8 cellular contexts compared by ENCODE assay signal in the genomic region with DNA sequence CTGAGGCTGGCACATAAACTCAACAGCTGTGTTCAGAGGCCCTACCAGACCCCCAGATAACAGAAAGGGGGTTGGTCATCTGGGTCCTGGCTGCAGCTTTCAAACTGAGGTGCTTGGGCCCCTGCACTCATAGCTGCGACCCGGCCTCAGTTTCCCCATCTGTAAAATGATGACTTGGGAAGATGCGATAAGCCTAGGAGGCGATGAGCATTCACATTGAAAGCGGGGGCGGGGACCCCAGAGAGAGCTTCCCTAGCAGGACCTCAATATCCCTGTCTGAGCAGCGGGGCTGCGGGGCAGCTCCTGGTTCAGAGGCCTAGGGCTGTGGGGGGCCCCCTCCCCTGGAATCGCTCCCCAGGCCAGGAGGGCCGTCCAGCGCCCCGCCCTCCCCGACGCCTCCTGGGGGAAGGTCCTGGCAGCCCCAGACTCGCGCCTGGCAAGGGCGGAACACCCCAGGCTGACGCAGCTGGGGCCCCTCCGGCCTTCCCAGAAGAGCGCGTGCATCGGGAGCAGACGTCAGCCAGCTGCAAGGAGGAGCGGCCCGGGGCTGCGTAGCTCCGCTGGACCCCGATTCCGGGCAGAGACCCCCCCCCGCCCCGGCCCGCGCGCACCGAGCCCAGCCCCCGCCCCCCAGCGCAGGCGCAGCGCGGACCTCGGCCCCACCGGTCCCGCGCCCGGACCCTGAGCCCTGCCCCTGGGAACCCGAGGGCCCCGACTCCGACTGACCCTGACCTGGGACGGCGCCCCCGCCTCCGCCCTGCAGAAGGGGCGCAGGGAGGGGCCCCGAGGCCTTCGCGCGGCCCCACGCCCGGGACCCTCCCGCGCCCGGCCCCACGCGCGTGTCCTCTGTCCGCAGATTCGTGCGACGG. TPM values are rescaled to one million over a fixed set of nuclear protein-coding genes. Genes with fewer than 3 reads are reported as not detected.
DNase-seq lines count a peak whose midpoint lies in the region; ATAC-seq, FAIRE-seq and TF ChIP-seq lines count a peak whose summit lies in the region.

No MANE protein-coding gene starts in this region.

- no peak for TF ChIP-seq CTCF in CD8-positive, alpha-beta T cell (IDR thresholded peaks at IDR 0.05)
- TF ChIP-seq CTCF in thyroid gland (IDR thresholded peaks at IDR 0.05) = no peak

- H3K36me3 Mint-ChIP-seq in CD8-positive, alpha-beta T cell = no peaks in the 10 kb centered on the region
- H3K36me3 Mint-ChIP-seq in activated CD4-positive, alpha-beta memory T cell treated with anti-CD3 and anti-CD28 coated beads for 36 hours = no peaks in the 10 kb centered on the region

- peak overlapping the region; percentile 71 for H3K27ac Mint-ChIP-seq in CD8-positive, alpha-beta T cell
- peak overlapping the region; percentile 69 for H3K27ac Mint-ChIP-seq in activated CD4-positive, alpha-beta memory T cell treated with anti-CD3 and anti-CD28 coated beads for 36 hours

- DNase-seq in CD8-positive, alpha-beta T cell = peak in 3 of 7 experiments; percentile 23 to 58 (median 47)
- peak; percentile 65 for DNase-seq in HTR-8/SVneo (ENCODE audit: insufficient read length, low spot score)
- DNase-seq in activated CD4-positive, alpha-beta memory T cell treated with anti-CD3 and anti-CD28 coated beads for 36 hours = peak; percentile 55
- DNase-seq in epithelial cell of prostate (ENCODE audit: low read depth, low spot score) = no peak
- DNase-seq in mucosa of gallbladder (ENCODE audit: low spot score) = peak; percentile 64
- peak; percentile 44 to 47 for DNase-seq in thyroid gland
- DNase-seq in superior temporal gyrus (ENCODE audit: extremely low spot score) = no peak

- H3K27ac ChIP-seq in CD8-positive, alpha-beta T cell (ENCODE audit: low read depth, low read length) = peak overlapping the region; percentile 47
- peak overlapping the region; percentile 92 for H3K27ac ChIP-seq in epithelial cell of prostate
- peak overlapping the region; percentile 60 to 89 (median 65) for H3K27ac ChIP-seq in thyroid gland

- H3K4me1 ChIP-seq in CD8-positive, alpha-beta T cell (ENCODE audit: insufficient read depth, low read length) = peaks cover 20% of the 10 kb centered on the region
- peaks cover 17 to 38% of the 10 kb centered on the region in 2 donors for H3K4me1 ChIP-seq in thyroid gland

- no peak for TF ChIP-seq POLR2A in thyroid gland (IDR thresholded peaks at IDR 0.05)

- H3K36me3 ChIP-seq in CD8-positive, alpha-beta T cell (ENCODE audit: insufficient read depth, low read length) = no peaks in the 10 kb centered on the region
- H3K36me3 ChIP-seq in thyroid gland = no peaks in the 10 kb centered on the region

- POLR2A ChIA-PET in CD8-positive, alpha-beta T cell (lab: Charles Lee) = interaction anchor here (0.9 to 2.1 kb wide), 2 partner anchors 16 to 25 kb away, joined by 3 to 23 read pairs; a partner anchor contains a TSS
- POLR2A ChIA-PET in activated CD4-positive, alpha-beta memory T cell treated with anti-CD3 and anti-CD28 coated beads for 36 hours (lab: Charles Lee) = interaction anchor here (1.0 to 1.4 kb wide), 5 partner anchors 9 to 20 kb away, joined by 3 to 8 read pairs (median 4); a partner anchor contains a TSS

- peak overlapping the region; percentile 70 for H3K4me3 ChIP-seq in CD8-positive, alpha-beta T cell (ENCODE audit: low read depth, low read length)
- peak overlapping the region; percentile 47 to 87 (median 72) for H3K4me3 ChIP-seq in thyroid gland (replicated peaks in 1 of 3)

- peak overlapping the region; percentile 91 for H3K4me3 Mint-ChIP-seq in CD8-positive, alpha-beta T cell
- H3K4me3 Mint-ChIP-seq in activated CD4-positive, alpha-beta memory T cell treated with anti-CD3 and anti-CD28 coated beads for 36 hours = peak overlapping the region; percentile 79

- no peaks in the 10 kb centered on the region for H3K27me3 ChIP-seq in CD8-positive, alpha-beta T cell (ENCODE audit: insufficient read depth, low read length)
- H3K27me3 ChIP-seq in thyroid gland = no peaks in the 10 kb centered on the region

- no peak for FAIRE-seq in HTR-8/SVneo (lab: Jason Lieb, UNC)

- CTCF ChIA-PET in CD8-positive, alpha-beta T cell (lab: Charles Lee) = interaction anchor here (1.3 to 1.4 kb wide), 2 partner anchors 11 to 96 kb away, joined by 5 to 7 read pairs; no protein-coding TSS in a partner anchor
- CTCF ChIA-PET in activated CD4-positive, alpha-beta memory T cell treated with anti-CD3 and anti-CD28 coated beads for 36 hours (lab: Charles Lee) = interaction anchor here (0.7 to 2.0 kb wide), 9 partner anchors 9 to 316 kb away, joined by 3 to 7 read pairs (median 3); a partner anchor contains a TSS

- no peaks in the 10 kb centered on the region for H3K9me3 Mint-ChIP-seq in CD8-positive, alpha-beta T cell
- H3K9me3 Mint-ChIP-seq in activated CD4-positive, alpha-beta memory T cell treated with anti-CD3 and anti-CD28 coated beads for 36 hours = no peaks in the 10 kb centered on the region

- WGBS in thyroid gland, 2 donors = 31% methylated on average over 13 of the region's 69 CpGs; no CpG with 5 or more reads in 1 of the 2 donors

- ATAC-seq in CD8-positive, alpha-beta T cell = no peak
- ATAC-seq in GM19463 (IDR thresholded peaks at IDR 0.05; ENCODE audit: unreplicated experiment) = peak; percentile 11

- intact Hi-C loops in CD8-positive, alpha-beta T cell (cut with DNase I, micrococcal nuclease) = loop anchor here (1.0 to 5.0 kb wide), 12 partner anchors 16 to 311 kb away; a partner anchor contains a TSS
- intact Hi-C loops in activated CD4-positive, alpha-beta memory T cell treated with anti-CD3 and anti-CD28 coated beads for 36 hours (cut with micrococcal nuclease) = loop anchor here (1.0 to 2.0 kb wide), 4 partner anchors 16 to 118 kb away; a partner anchor contains a TSS
- intact Hi-C loops in thyroid gland (cut with DNase I) = no loop called here

- peaks cover 9% of the 10 kb centered on the region for H3K27me3 Mint-ChIP-seq in CD8-positive, alpha-beta T cell (ENCODE audit: low read depth)
- peaks cover 10% of the 10 kb centered on the region for H3K27me3 Mint-ChIP-seq in activated CD4-positive, alpha-beta memory T cell treated with anti-CD3 and anti-CD28 coated beads for 36 hours

- H3K4me1 Mint-ChIP-seq in CD8-positive, alpha-beta T cell (ENCODE audit: low read depth) = peaks cover 10% of the 10 kb centered on the region
- H3K4me1 Mint-ChIP-seq in activated CD4-positive, alpha-beta memory T cell treated with anti-CD3 and anti-CD28 coated beads for 36 hours (ENCODE audit: low read depth) = no peaks in the 10 kb centered on the region

- H3K9me3 ChIP-seq in CD8-positive, alpha-beta T cell (ENCODE audit: low read length) = no peaks in the 10 kb centered on the region
- no peaks in the 10 kb centered on the region for H3K9me3 ChIP-seq in thyroid gland

RNA-seq across cellular contexts. Expression of a gene that starts 3.5 kb away (rescaled TPM):
- 1 to 10 TPM; 1.8 to 2.4 TPM for total RNA-seq in CD8-positive, alpha-beta T cell
- total RNA-seq in activated CD4-positive, alpha-beta memory T cell treated with anti-CD3 and anti-CD28 coated beads for 36 hours = 1 to 10 TPM; 5.7 to 6.0 TPM
- total RNA-seq in mucosa of gallbladder = 39.1 TPM
- 10 to 100 TPM; 16.2 to 73.4 (median 62.9) TPM for total RNA-seq in thyroid gland

RNA-seq across cellular contexts. Expression of a gene that starts 15.6 kb away (rescaled TPM):
- not detected for total RNA-seq in CD8-positive, alpha-beta T cell
- not detected for total RNA-seq in activated CD4-positive, alpha-beta memory T cell treated with anti-CD3 and anti-CD28 coated beads for 36 hours
- total RNA-seq in mucosa of gallbladder = not detected
- not detected for total RNA-seq in thyroid gland

RNA-seq across cellular contexts. Expression of a gene that starts 16.6 kb away (rescaled TPM):
- total RNA-seq in CD8-positive, alpha-beta T cell = 100 to 1,000 TPM in 1 of 2 experiments, 10 to 100 TPM in 1; 99.7 to 107 TPM
- 10 to 100 TPM; 84.4 to 89.7 TPM for total RNA-seq in activated CD4-positive, alpha-beta memory T cell treated with anti-CD3 and anti-CD28 coated beads for 36 hours
- total RNA-seq in mucosa of gallbladder = 34.8 TPM
- total RNA-seq in thyroid gland = 10 to 100 TPM; 41.4 to 55.5 (median 53.5) TPM

RNA-seq across cellular contexts. Expression of a gene that starts 29.1 kb away (rescaled TPM):
- total RNA-seq in CD8-positive, alpha-beta T cell = not detected
- under 1 TPM in 1 of 2 experiments, not detected in 1; 0.17 TPM for total RNA-seq in activated CD4-positive, alpha-beta memory T cell treated with anti-CD3 and anti-CD28 coated beads for 36 hours
- total RNA-seq in mucosa of gallbladder (26.1 TPM), thyroid gland (10 to 100 TPM; 18.9 to 45.5 (median 27.7) TPM)

RNA-seq across cellular contexts. Expression of a gene that starts 40.0 kb away (rescaled TPM):
- under 1 TPM; 0.65 to 0.97 TPM for total RNA-seq in CD8-positive, alpha-beta T cell
- under 1 TPM in 1 of 2 experiments, not detected in 1; 0.14 TPM for total RNA-seq in activated CD4-positive, alpha-beta memory T cell treated with anti-CD3 and anti-CD28 coated beads for 36 hours
- total RNA-seq in mucosa of gallbladder = 0.17 TPM
- not detected for total RNA-seq in thyroid gland

Comparison
In these comparisons a context has a peak if more than half of its experiments do, and no peak if none do; other contexts are left out.
1. DNase-seq: peak in HTR-8/SVneo (single experiment), activated CD4-positive, alpha-beta memory T cell treated with anti-CD3 and anti-CD28 coated beads for 36 hours (single experiment), mucosa of gallbladder (single experiment) and thyroid gland (2 of 2); none in epithelial cell of prostate (single experiment) and superior temporal gyrus (single experiment).
2. Peak in every context shown above with its lines, with median percentiles within 50 percentile points of each other: H3K27ac ChIP-seq.